In the genomic region with DNA sequence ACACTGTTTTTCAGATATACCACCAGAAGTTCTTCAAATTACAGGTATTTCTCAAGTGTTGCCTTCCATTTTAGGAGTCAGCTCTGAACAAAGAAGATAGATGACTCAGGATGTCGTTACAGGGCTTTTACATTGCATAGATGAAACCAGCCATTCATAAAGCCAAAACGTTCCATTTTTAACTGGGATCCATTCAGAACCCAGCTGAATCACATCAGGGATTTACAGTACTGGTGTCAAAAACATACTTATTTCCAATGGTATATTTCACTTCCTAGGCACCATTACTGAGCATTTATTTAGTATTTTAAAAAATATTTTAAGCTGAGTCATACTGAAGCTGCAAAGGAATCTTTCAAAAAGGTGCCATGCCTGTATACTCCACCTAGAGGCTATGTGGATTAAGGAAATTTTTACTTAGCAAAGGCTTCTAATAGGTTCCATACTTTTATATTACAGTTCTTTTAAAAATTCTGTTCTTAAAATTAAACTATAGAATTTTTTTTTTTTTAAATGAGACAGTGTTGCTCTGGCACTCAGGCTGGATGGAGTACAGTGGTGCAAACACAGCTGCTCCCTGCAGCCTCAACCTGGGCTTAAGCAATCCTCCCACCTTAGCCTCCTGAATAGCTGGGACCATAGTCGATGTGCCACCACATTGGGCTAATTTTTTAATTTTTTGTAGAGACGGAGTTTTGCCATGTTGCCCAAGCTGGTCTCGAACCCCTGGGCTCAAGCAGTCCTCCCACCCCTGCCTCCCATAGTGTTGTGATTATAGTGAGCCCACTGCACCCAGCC, we compare ENCODE assay signal across 8 cellular contexts. TPM values are rescaled to one million over a fixed set of nuclear protein-coding genes. Genes with fewer than 3 reads are reported as not detected.
DNase-seq lines count a peak whose midpoint lies in the region; ATAC-seq and TF ChIP-seq lines count a peak whose summit lies in the region.

No MANE protein-coding gene starts in this region.

- H3K9ac ChIP-seq in liver (ENCODE audit: low read depth in 1 of 2, low read length in 2 of 2) = no peak overlapping the region

- H3K4me3 Mint-ChIP-seq in activated naive CD8-positive, alpha-beta T cell treated with anti-CD3 and anti-CD28 coated beads, Interleukin-2, amount 50 U/mL, for 24 hours = peak overlapping the region; percentile 85

- peak overlapping the region; percentile 84 for H3K27ac Mint-ChIP-seq in activated naive CD8-positive, alpha-beta T cell treated with anti-CD3 and anti-CD28 coated beads, Interleukin-2, amount 50 U/mL, for 24 hours

- no peaks in the 10 kb centered on the region for H3K27me3 ChIP-seq in AG04450 (ENCODE audit: control insufficient read depth, insufficient read depth, low read length)
- H3K27me3 ChIP-seq in liver (ENCODE audit: control insufficient read depth in 4 of 4, insufficient read depth in 4 of 4, low read length in 3 of 4) = no peaks in the 10 kb centered on the region

- CTCF ChIA-PET in AG04450 (lab: Charles Lee) = interaction anchor here (0.9 to 1.9 kb wide), 8 partner anchors 10 to 613 kb away, joined by 3 to 7 read pairs (median 3); a partner anchor contains a TSS

- TF ChIP-seq CTCF in AG04450 (IDR thresholded peaks at IDR 0.05; ENCODE audit: low read depth, low read length) (peak; percentile 50), liver (IDR thresholded peaks at IDR 0.05; ENCODE audit: low read depth, low read length, missing input control) (peak; percentile 20)

- H3K9me3 Mint-ChIP-seq in activated naive CD8-positive, alpha-beta T cell treated with anti-CD3 and anti-CD28 coated beads, Interleukin-2, amount 50 U/mL, for 24 hours = no peaks in the 10 kb centered on the region

- H3K27ac ChIP-seq in AG04450 (ENCODE audit: low read depth, low read length) (peak overlapping the region; percentile 25), liver (ENCODE audit: low read depth in 1 of 2, low read length in 2 of 2) (no peak overlapping the region)

- peaks cover 0 to 2% (median 0%) of the 10 kb centered on the region in 4 donors for H3K36me3 ChIP-seq in liver (ENCODE audit: control insufficient read depth in 4 of 4, insufficient read depth in 3 of 4, low read depth in 1 of 4, low read length in 3 of 4)

- POLR2A ChIA-PET in AG04450 (lab: Yijun Ruan, JAX) = interaction anchor here (0.8 kb wide), 1 partner anchor 38 kb away, joined by 5 read pairs; a partner anchor contains a TSS

- H3K4me1 Mint-ChIP-seq in activated naive CD8-positive, alpha-beta T cell treated with anti-CD3 and anti-CD28 coated beads, Interleukin-2, amount 50 U/mL, for 24 hours = peaks cover 72% of the 10 kb centered on the region

- peaks cover 33% of the 10 kb centered on the region for H3K36me3 Mint-ChIP-seq in activated naive CD8-positive, alpha-beta T cell treated with anti-CD3 and anti-CD28 coated beads, Interleukin-2, amount 50 U/mL, for 24 hours (ENCODE audit: low read depth)

- H3K4me3 ChIP-seq in AG04450 (ENCODE audit: low read depth, low read length) = no peak overlapping the region; the same call in 1 of the 2 replicates
- peak overlapping the region; percentile 87 for H3K4me3 ChIP-seq in GM08714 (ENCODE audit: low read length)
- H3K4me3 ChIP-seq in liver (ENCODE audit: low read depth in 1 of 3, low read length in 3 of 3) = peak overlapping the region in 1 of 3 donors; percentile 19

- DNase-seq in AG04450 (ENCODE audit: low read depth, low spot score) (no peak), NCI-H345 treated with DMSO at 0.1 percent for 48 hours (lab: John Stamatoyannopoulos, UW; ENCODE audit: unreplicated experiment) (peak; percentile 24), NCI-H128 (lab: John Stamatoyannopoulos, UW; ENCODE audit: unreplicated experiment) (no peak)
- DNase-seq in activated naive CD8-positive, alpha-beta T cell treated with anti-CD3 and anti-CD28 coated beads, Interleukin-2, amount 50 U/mL, for 24 hours = no peak

- peaks cover 3% of the 10 kb centered on the region; the same call in 1 of the 2 replicates for H3K9me3 ChIP-seq in AG04450 (ENCODE audit: control insufficient read depth, insufficient read depth, low read length)
- H3K9me3 ChIP-seq in liver (ENCODE audit: control insufficient read depth in 4 of 4, low read length in 3 of 4) = no peaks in the 10 kb centered on the region

- TF ChIP-seq RAD21 in liver (IDR thresholded peaks at IDR 0.05) = peak; percentile 23 to 45

- ATAC-seq in HG02938 (IDR thresholded peaks at IDR 0.05; ENCODE audit: unreplicated experiment) (peak; percentile 11), HG03196 (IDR thresholded peaks at IDR 0.05; ENCODE audit: unreplicated experiment) (no peak)
- peak; percentile 12 for ATAC-seq in activated naive CD8-positive, alpha-beta T cell treated with anti-CD3 and anti-CD28 coated beads, Interleukin-2, amount 50 U/mL, for 24 hours

- WGBS in liver = 79% methylated on average over 5 of the region's 5 CpGs

- peaks cover 2% of the 10 kb centered on the region for H3K27me3 Mint-ChIP-seq in activated naive CD8-positive, alpha-beta T cell treated with anti-CD3 and anti-CD28 coated beads, Interleukin-2, amount 50 U/mL, for 24 hours

- H3K4me1 ChIP-seq in liver (ENCODE audit: control insufficient read depth in 4 of 4, insufficient read depth in 4 of 4, low read length in 3 of 4) = peaks cover 3 to 19% (median 4%) of the 10 kb centered on the region in 4 donors

TF ChIP-seq in liver, 16 proteins besides CTCF, POLR2A, EP300 and RAD21:
- peak; percentile 54 for TF ChIP-seq YY1 (IDR thresholded peaks at IDR 0.05)
- no peak for TF ChIP-seq GABPA (IDR thresholded peaks at IDR 0.05 in 1 of 2, conservative IDR thresholded peaks at IDR 0.05 in 1 of 2)
- TF ChIP-seq JUND (IDR thresholded peaks at IDR 0.05) = peak in 1 of 2 donors; percentile 34

RNA-seq across cellular contexts. Expression of a gene that starts 2.6 kb away (rescaled TPM):
- polyA plus RNA-seq in AG04450 (2011; rRNA removed) (18.4 and 29.4 TPM in 2 replicates), liver (1 to 10 TPM; 7.0 to 7.4 TPM)
- polyA minus RNA-seq in AG04450 (2011; rRNA and poly(A)+ RNA removed) = 7.6 and 18.4 TPM in 2 replicates
- 10 to 100 TPM in 1 of 2 donors, 1 to 10 TPM in 1; 5.6 to 27.0 TPM for total RNA-seq in liver

RNA-seq across cellular contexts. Expression of a gene that starts 38.4 kb away (rescaled TPM):
- polyA plus RNA-seq in AG04450 (2011; rRNA removed) = 2.2 and 2.7 TPM in 2 replicates
- polyA minus RNA-seq in AG04450 (2011; rRNA and poly(A)+ RNA removed) = 6.8 and 6.9 TPM in 2 replicates
- total RNA-seq in liver = 10 to 100 TPM; 10.9 to 17.4 TPM
- polyA plus RNA-seq in liver = 1 to 10 TPM; 3.6 to 6.5 TPM
